In genomic region chr5:32312682-32313523, GRCh38 we compare ENCODE assay signal across 1 cellular context.
TF ChIP-seq lines count a peak whose summit lies in the region.

Gene MTMR12 (minus strand): TSS chr5:32312939. CDS start chr5:32312838, 101 bp downstream.

TF ChIP-seq in K562, 482 proteins besides CTCF, POLR2A, EP300 and RAD21 (continued from another document and continues in another):
- TF ChIP-seq CTCFL (IDR thresholded peaks at IDR 0.05; ENCODE audit: borderline replicate concordance, insufficient read depth, low read depth, low read length, poor library complexity, severe bottlenecking) (peak; percentile 38), CBX2 (IDR thresholded peaks at IDR 0.05; ENCODE audit: insufficient read depth, low read length, poor library complexity, severe bottlenecking) (no peak), XRCC5 (IDR thresholded peaks at IDR 0.05; ENCODE audit: low read depth, low read length) (no peak), POLR3A (IDR thresholded peaks at IDR 0.05; ENCODE audit: borderline replicate concordance, extremely low read depth, insufficient read depth, insufficient read length) (no peak), NRF1 (conservative IDR thresholded peaks at IDR 0.05 in 1 of 2, IDR thresholded peaks at IDR 0.05 in 1 of 2) (peak; percentile 89 to 91), SP2 (IDR thresholded peaks at IDR 0.05; ENCODE audit: extremely low read depth, low read depth, low read length, poor library complexity, severe bottlenecking) (peak; percentile 91), ELF4 (CRISPR knock-in tag; IDR thresholded peaks at IDR 0.05) (no peak), ZNF165 (CRISPR knock-in tag; IDR thresholded peaks at IDR 0.05; ENCODE audit: borderline replicate concordance) (no peak), HES1 (IDR thresholded peaks at IDR 0.05; ENCODE audit: low read depth) (no peak), MYC (IDR thresholded peaks at IDR 0.05; ENCODE audit: low read depth, low read length) (0 out of 2 replicates have a peak, but pooled peaks have one; percentile 26), MYC (CRISPR knock-in tag; IDR thresholded peaks at IDR 0.05; ENCODE audit: borderline replicate concordance, low read depth) (no peak), ETV6 (IDR thresholded peaks at IDR 0.05; ENCODE audit: borderline replicate concordance in 1 of 2, low read depth in 2 of 2, low read length in 1 of 2) (no peak), ETV6 (CRISPR knock-in tag; IDR thresholded peaks at IDR 0.05; ENCODE audit: borderline replicate concordance) (no peak), HMG20B (CRISPR knock-in tag; IDR thresholded peaks at IDR 0.05) (no peak), CHD7 (IDR thresholded peaks at IDR 0.05; ENCODE audit: low read depth, low read length) (no peak), MITF (IDR thresholded peaks at IDR 0.05) (no peak), SMAD3 (CRISPR knock-in tag; conservative IDR thresholded peaks at IDR 0.05) (no peak), RBM39 (optimal IDR thresholded peaks at IDR 0.05; ENCODE audit: low read depth, low read length) (no peak), FOXJ3 (CRISPR knock-in tag; IDR thresholded peaks at IDR 0.05) (no peak), JUND (IDR thresholded peaks at IDR 0.05; ENCODE audit: borderline replicate concordance, low read depth, low read length) (no peak), JUND (tag; IDR thresholded peaks at IDR 0.05; ENCODE audit: borderline replicate concordance, low read depth, low read length) (peak; percentile 35; the same call in 1 of the 3 replicates), CREB3 (tag; conservative IDR thresholded peaks at IDR 0.05; ENCODE audit: low read depth) (no peak), BRD4 (IDR thresholded peaks at IDR 0.05) (no peak), BRF1 (IDR thresholded peaks at IDR 0.05; ENCODE audit: borderline replicate concordance, extremely low read depth, insufficient read length) (no peak), ZNF212 (CRISPR knock-in tag; IDR thresholded peaks at IDR 0.05) (no peak), EHMT2 (IDR thresholded peaks at IDR 0.05) (no peak), GTF2A2 (tag; IDR thresholded peaks at IDR 0.05) (no peak), ZFPM2 (CRISPR knock-in tag; IDR thresholded peaks at IDR 0.05) (no peak), FOXK2 (conservative IDR thresholded peaks at IDR 0.05 in 1 of 2, IDR thresholded peaks at IDR 0.05 in 1 of 2; ENCODE audit: low read depth in 2 of 2) (peak in 1 of 2 experiments; percentile 52; a peak in 3 of 4 replicates), POLR2H (tag; IDR thresholded peaks at IDR 0.05; ENCODE audit: low read depth) (peak; percentile 93), HMGXB4 (CRISPR knock-in tag; IDR thresholded peaks at IDR 0.05) (no peak), TEAD1 (CRISPR knock-in tag; IDR thresholded peaks at IDR 0.05) (peak in 1 of 2 experiments; percentile 65; a peak in 1 of 4 replicates), GTF2F1 (IDR thresholded peaks at IDR 0.05; ENCODE audit: low read depth, low read length) (no peak), SOX6 (IDR thresholded peaks at IDR 0.05) (no peak; the same call in 1 of the 2 replicates), RFX7 (CRISPR knock-in tag; IDR thresholded peaks at IDR 0.05) (0 out of 2 replicates have a peak, but pooled peaks have one; percentile 74), PHB2 (IDR thresholded peaks at IDR 0.05; ENCODE audit: low read depth) (no peak), MCM3 (IDR thresholded peaks at IDR 0.05) (no peak), ZBTB49 (CRISPR knock-in tag; IDR thresholded peaks at IDR 0.05; ENCODE audit: borderline replicate concordance) (no peak), ZBED1 (IDR thresholded peaks at IDR 0.05) (no peak), POLR2B (IDR thresholded peaks at IDR 0.05; ENCODE audit: low read depth, partially characterized antibody) (peak; percentile 85), NCOA6 (IDR thresholded peaks at IDR 0.05) (no peak), TFAP4 (CRISPR knock-in tag; IDR thresholded peaks at IDR 0.05; ENCODE audit: borderline replicate concordance) (peak; percentile 92), KHSRP (IDR thresholded peaks at IDR 0.05) (no peak)
